In genomic region chr6:3619201-3619600, GRCh38 we compare ENCODE assay signal across 19 cellular contexts.
"Had no signal": no experiment of that assay in that cellular context is flagged by ENCODE, and none has a peak within 500 bp of the region (broad histone marks: within the 10 kb centered on the region; RNA-seq: fewer than 3 reads in every experiment).

No MANE protein-coding gene starts in this region.

- H3K9me3 Mint-ChIP-seq: naive thymus-derived CD8-positive, alpha-beta T cell; nephron progenitor cell; stimulated activated memory B cell treated with anti-CD40 and anti-IgM and Interleukin-4, amounts not matched to agents 10 μg/mL and 1 μg/mL and 100 μg/mL, for 72 hours had no signal

- H3K27me3 ChIP-seq: ovary, sigmoid colon, upper lobe of left lung had no signal

- H3K27ac ChIP-seq: lower lobe of right lung, ovary, psoas muscle, sigmoid colon, thoracic aorta, tibial nerve, upper lobe of left lung had no signal

- H3K36me3 Mint-ChIP-seq: naive thymus-derived CD8-positive, alpha-beta T cell; stimulated activated memory B cell treated with anti-CD40 and anti-IgM and Interleukin-4, amounts not matched to agents 10 μg/mL and 1 μg/mL and 100 μg/mL, for 72 hours had no signal

- DNase-seq: cortex of kidney; effector memory CD8-positive, alpha-beta T cell; erythroblast; left ventricle myocardium superior; lower lobe of right lung; naive thymus-derived CD8-positive, alpha-beta T cell; nephron progenitor cell; nucleus accumbens; ovary; posterior cingulate gyrus; psoas muscle; right cardiac atrium; sigmoid colon; stimulated activated CD4-positive, alpha-beta T cell treated with anti-CD3 and anti-CD28 coated beads, Interleukin-4, amount 100 ng/mL, for 4 hours; stimulated activated naive CD8-positive, alpha-beta T cell treated with anti-CD3 and anti-CD28 coated beads, Interleukin-15, Interleukin-2, amounts not matched to agents 100 U/mL and 50 U/mL, for 24 hours; upper lobe of left lung had no signal

- H3K4me3 ChIP-seq: lower lobe of right lung, ovary, psoas muscle, sigmoid colon, thoracic aorta, tibial nerve, upper lobe of left lung had no signal

- H3K4me1 Mint-ChIP-seq: stimulated activated memory B cell treated with anti-CD40 and anti-IgM and Interleukin-4, amounts not matched to agents 10 μg/mL and 1 μg/mL and 100 μg/mL, for 72 hours had no signal

- H3K27ac Mint-ChIP-seq: effector memory CD8-positive, alpha-beta T cell; naive thymus-derived CD8-positive, alpha-beta T cell; nephron progenitor cell; stimulated activated memory B cell treated with anti-CD40 and anti-IgM and Interleukin-4, amounts not matched to agents 10 μg/mL and 1 μg/mL and 100 μg/mL, for 72 hours had no signal

- ATAC-seq: effector memory CD8-positive, alpha-beta T cell; left ventricle myocardium superior; lower lobe of right lung; naive thymus-derived CD8-positive, alpha-beta T cell; psoas muscle; right cardiac atrium; stimulated activated memory B cell treated with anti-CD40 and anti-IgM and Interleukin-4, amounts not matched to agents 10 μg/mL and 1 μg/mL and 100 μg/mL, for 72 hours; stimulated activated naive CD8-positive, alpha-beta T cell treated with anti-CD3 and anti-CD28 coated beads, Interleukin-15, Interleukin-2, amounts not matched to agents 100 U/mL and 50 U/mL, for 24 hours had no signal

- H3K9me3 ChIP-seq: lower lobe of right lung, ovary, psoas muscle, sigmoid colon, thoracic aorta, tibial nerve, upper lobe of left lung had no signal

- H3K4me3 Mint-ChIP-seq: effector memory CD8-positive, alpha-beta T cell; naive thymus-derived CD8-positive, alpha-beta T cell; nephron progenitor cell; stimulated activated memory B cell treated with anti-CD40 and anti-IgM and Interleukin-4, amounts not matched to agents 10 μg/mL and 1 μg/mL and 100 μg/mL, for 72 hours had no signal

- H3K36me3 ChIP-seq: lower lobe of right lung, ovary, sigmoid colon, thoracic aorta, tibial nerve, upper lobe of left lung had no signal

- H3K4me1 ChIP-seq: lower lobe of right lung, psoas muscle, tibial nerve, upper lobe of left lung had no signal
